ENCODE assay signal across 8 cellular contexts in genomic region chr10:96863922-96864543, GRCh38. TPM values are rescaled to one million over a fixed set of nuclear protein-coding genes. Genes with fewer than 3 reads are reported as not detected.
DNase-seq lines count a peak whose midpoint lies in the region; ATAC-seq and TF ChIP-seq lines count a peak whose summit lies in the region.

No MANE protein-coding gene starts in this region.

- H3K4me1 Mint-ChIP-seq in CD4-positive, CD25-positive, alpha-beta regulatory T cell, result peaks cover 25 to 71% (median 50%) of the 10 kb centered on the region in 4 donors
- peaks cover 47 to 82% (median 57%) of the 10 kb centered on the region in 3 donors for H3K4me1 Mint-ChIP-seq in naive B cell
- H3K4me1 Mint-ChIP-seq in naive thymus-derived CD4-positive, alpha-beta T cell, result peaks cover 17 to 63% (median 58%) of the 10 kb centered on the region in 7 donors
- H3K4me1 Mint-ChIP-seq in CD4-positive, alpha-beta memory T cell, result peaks cover 37 to 66% (median 52%) of the 10 kb centered on the region in 4 donors

- no peaks in the 10 kb centered on the region for H3K27me3 ChIP-seq in CD4-positive, CD25-positive, alpha-beta regulatory T cell (ENCODE audit: control insufficient read depth, insufficient read depth, low read length)
- H3K27me3 ChIP-seq in naive thymus-derived CD4-positive, alpha-beta T cell (ENCODE audit: control insufficient read depth in 2 of 2, insufficient read depth in 2 of 2, low read length in 2 of 2), result no peaks in the 10 kb centered on the region
- no peaks in the 10 kb centered on the region for H3K27me3 ChIP-seq in CD4-positive, alpha-beta memory T cell (ENCODE audit: insufficient read depth, low read length)

- peak; percentile 56 to 62 for ATAC-seq in CD4-positive, CD25-positive, alpha-beta regulatory T cell (ENCODE audit: low read depth in 2 of 2)
- peak; percentile 60 for ATAC-seq in GM19372 (IDR thresholded peaks at IDR 0.05; ENCODE audit: low read depth, unreplicated experiment)
- ATAC-seq in naive B cell (ENCODE audit: low read depth in 2 of 2), result no peak
- ATAC-seq in GM21576 (IDR thresholded peaks at IDR 0.05; ENCODE audit: unreplicated experiment), result no peak
- no peak for ATAC-seq in naive thymus-derived CD4-positive, alpha-beta T cell

- peaks cover 22% of the 10 kb centered on the region for H3K36me3 Mint-ChIP-seq in CD4-positive, CD25-positive, alpha-beta regulatory T cell
- peaks cover 0 to 4% of the 10 kb centered on the region in 2 donors for H3K36me3 Mint-ChIP-seq in naive B cell
- peaks cover 3 to 39% (median 11%) of the 10 kb centered on the region in 5 donors for H3K36me3 Mint-ChIP-seq in naive thymus-derived CD4-positive, alpha-beta T cell
- peaks cover 34 to 35% of the 10 kb centered on the region in 2 donors for H3K36me3 Mint-ChIP-seq in CD4-positive, alpha-beta memory T cell

- peak overlapping the region in 2 of 4 donors; percentile 12 to 22 for H3K4me3 Mint-ChIP-seq in CD4-positive, CD25-positive, alpha-beta regulatory T cell
- H3K4me3 Mint-ChIP-seq in naive B cell, result peak overlapping the region in 1 of 8 donors; percentile 59
- no peak overlapping the region for H3K4me3 Mint-ChIP-seq in naive thymus-derived CD4-positive, alpha-beta T cell
- H3K4me3 Mint-ChIP-seq in CD4-positive, alpha-beta memory T cell, result peak overlapping the region in 1 of 8 donors; percentile 21

- no peak for TF ChIP-seq CTCF in astrocyte of the spinal cord (IDR thresholded peaks at IDR 0.05; ENCODE audit: low read depth, low read length)

- H3K9me3 Mint-ChIP-seq in CD4-positive, CD25-positive, alpha-beta regulatory T cell, result no peaks in the 10 kb centered on the region
- H3K9me3 Mint-ChIP-seq in naive B cell, result no peaks in the 10 kb centered on the region
- no peaks in the 10 kb centered on the region for H3K9me3 Mint-ChIP-seq in naive thymus-derived CD4-positive, alpha-beta T cell
- H3K9me3 Mint-ChIP-seq in CD4-positive, alpha-beta memory T cell, result no peaks in the 10 kb centered on the region

- H3K27ac Mint-ChIP-seq in CD4-positive, CD25-positive, alpha-beta regulatory T cell, result peak overlapping the region in 2 of 3 donors; percentile 56 to 76
- peak overlapping the region in 4 of 6 donors; percentile 11 to 66 (median 38) for H3K27ac Mint-ChIP-seq in naive B cell
- peak overlapping the region in 1 of 9 donors; percentile 59 for H3K27ac Mint-ChIP-seq in naive thymus-derived CD4-positive, alpha-beta T cell
- H3K27ac Mint-ChIP-seq in CD4-positive, alpha-beta memory T cell, result peak overlapping the region in 1 of 7 donors; percentile 47

- in situ Hi-C loops in astrocyte of the spinal cord (cut with HindIII; ENCODE audit: low sequenced_read_pairs), result no loop called here

- intact Hi-C loops in naive thymus-derived CD4-positive, alpha-beta T cell (cut with micrococcal nuclease), result no loop called here
- intact Hi-C loops in CD4-positive, alpha-beta memory T cell (cut with micrococcal nuclease), result no loop called here

- H3K27ac ChIP-seq in CD4-positive, CD25-positive, alpha-beta regulatory T cell (ENCODE audit: insufficient read depth, low read length, poor library complexity, severe bottlenecking), result no peak overlapping the region
- no peak overlapping the region for H3K27ac ChIP-seq in naive thymus-derived CD4-positive, alpha-beta T cell (ENCODE audit: low read depth, low read length)
- H3K27ac ChIP-seq in CD4-positive, alpha-beta memory T cell (ENCODE audit: low read depth, low read length), result no peak overlapping the region

- CTCF ChIA-PET in naive thymus-derived CD4-positive, alpha-beta T cell (lab: Charles Lee), result no interaction called here
- CTCF ChIA-PET in CD4-positive, alpha-beta memory T cell (lab: Charles Lee; ENCODE audit: partially characterized antibody), result interaction anchor here (0.8 kb wide), 1 partner anchor 34 kb away, joined by 3 read pairs; no protein-coding TSS in a partner anchor

- H3K4me3 ChIP-seq in CD4-positive, CD25-positive, alpha-beta regulatory T cell (ENCODE audit: low read depth, low read length), result peak overlapping the region; percentile 12
- H3K4me3 ChIP-seq in astrocyte of the spinal cord (ENCODE audit: low read depth, low read length), result no peak overlapping the region
- H3K4me3 ChIP-seq in naive thymus-derived CD4-positive, alpha-beta T cell (ENCODE audit: low read length), result no peak overlapping the region
- no peak overlapping the region for H3K4me3 ChIP-seq in CD4-positive, alpha-beta memory T cell (ENCODE audit: low read length in 2 of 2)

- no peak for TF ChIP-seq RAD21 in Ishikawa (IDR thresholded peaks at IDR 0.05; ENCODE audit: low read depth)

- peak in 1 of 3 donors; percentile 34 for DNase-seq in CD4-positive, CD25-positive, alpha-beta regulatory T cell
- DNase-seq in astrocyte of the spinal cord (ENCODE audit: low read depth, low spot score) (peak; percentile 28), naive B cell (no peak)
- no peak for DNase-seq in naive thymus-derived CD4-positive, alpha-beta T cell
- DNase-seq in CD4-positive, alpha-beta memory T cell, result no peak

- H3K9me3 ChIP-seq in CD4-positive, CD25-positive, alpha-beta regulatory T cell (ENCODE audit: control insufficient read depth in 2 of 2, low read length in 2 of 2), result no peaks in the 10 kb centered on the region
- H3K9me3 ChIP-seq in naive thymus-derived CD4-positive, alpha-beta T cell (ENCODE audit: control insufficient read depth in 2 of 3, low read length in 3 of 3), result no peaks in the 10 kb centered on the region
- H3K9me3 ChIP-seq in CD4-positive, alpha-beta memory T cell (ENCODE audit: control insufficient read depth in 1 of 2, low read length in 2 of 2), result no peaks in the 10 kb centered on the region

- POLR2A ChIA-PET in naive thymus-derived CD4-positive, alpha-beta T cell (lab: Charles Lee), result interaction anchor here (0.6 kb wide), 1 partner anchor 131 kb away, joined by 3 read pairs; no protein-coding TSS in a partner anchor
- POLR2A ChIA-PET in CD4-positive, alpha-beta memory T cell (lab: Charles Lee; ENCODE audit: partially characterized antibody), result no interaction called here

- peaks cover 9% of the 10 kb centered on the region for H3K36me3 ChIP-seq in CD4-positive, CD25-positive, alpha-beta regulatory T cell (ENCODE audit: control insufficient read depth, insufficient read depth, low read length)
- H3K36me3 ChIP-seq in naive thymus-derived CD4-positive, alpha-beta T cell (ENCODE audit: control insufficient read depth in 2 of 3, insufficient read depth in 3 of 3, low read length in 3 of 3), result peaks cover 0 to 13% (median 0%) of the 10 kb centered on the region in 3 experiments
- H3K36me3 ChIP-seq in CD4-positive, alpha-beta memory T cell (ENCODE audit: insufficient read depth, low read length), result peaks cover 4% of the 10 kb centered on the region

- peaks cover 11% of the 10 kb centered on the region for H3K4me1 ChIP-seq in CD4-positive, CD25-positive, alpha-beta regulatory T cell (ENCODE audit: control insufficient read depth, insufficient read depth, low read length, poor library complexity, severe bottlenecking)
- H3K4me1 ChIP-seq in naive thymus-derived CD4-positive, alpha-beta T cell (ENCODE audit: control insufficient read depth in 2 of 2, insufficient read depth in 2 of 2, low read length in 2 of 2), result no peaks in the 10 kb centered on the region
- peaks cover 13% of the 10 kb centered on the region for H3K4me1 ChIP-seq in CD4-positive, alpha-beta memory T cell (ENCODE audit: insufficient read depth, low read length)

- no peak for TF ChIP-seq EP300 in Ishikawa (IDR thresholded peaks at IDR 0.05; ENCODE audit: borderline replicate concordance)

- no peaks in the 10 kb centered on the region for H3K27me3 Mint-ChIP-seq in CD4-positive, CD25-positive, alpha-beta regulatory T cell
- H3K27me3 Mint-ChIP-seq in naive B cell, result no peaks in the 10 kb centered on the region
- no peaks in the 10 kb centered on the region for H3K27me3 Mint-ChIP-seq in naive thymus-derived CD4-positive, alpha-beta T cell
- H3K27me3 Mint-ChIP-seq in CD4-positive, alpha-beta memory T cell, result no peaks in the 10 kb centered on the region

TF ChIP-seq in Ishikawa, 13 proteins besides CTCF, POLR2A, EP300 and RAD21:
- TF ChIP-seq CEBPB (IDR thresholded peaks at IDR 0.05) (no peak), TEAD4 (IDR thresholded peaks at IDR 0.05) (peak; percentile 21; the same call in 1 of the 2 replicates)

RNA-seq across cellular contexts. Expression of gene LCOR, which starts 31.9 kb away (rescaled TPM):
- total RNA-seq in CD4-positive, CD25-positive, alpha-beta regulatory T cell, result 63.1 TPM
- polyA plus RNA-seq in CD4-positive, CD25-positive, alpha-beta regulatory T cell, result 10 to 100 TPM; 12.7 to 17.7 (median 16.3) TPM
- 10 to 100 TPM; 26.7 to 68.2 (median 47.2) TPM for polyA plus RNA-seq in naive B cell (ENCODE audit: low read depth in 6 of 6)
- total RNA-seq in naive thymus-derived CD4-positive, alpha-beta T cell, result 10 to 100 TPM; 25.3 to 55.9 (median 51.8) TPM
- 10 to 100 TPM; 26.8 to 27.1 TPM for polyA plus RNA-seq in naive thymus-derived CD4-positive, alpha-beta T cell
- 10 to 100 TPM; 44.1 to 44.9 TPM for total RNA-seq in CD4-positive, alpha-beta memory T cell
- 10 to 100 TPM; 15.0 to 21.1 TPM for polyA plus RNA-seq in CD4-positive, alpha-beta memory T cell

Comparison
In these comparisons a context has a peak if more than half of its experiments do, and no peak if none do; other contexts are left out.
1. ATAC-seq: peak in CD4-positive, CD25-positive, alpha-beta regulatory T cell (2 of 2) and GM19372 (single experiment); none in naive B cell (0 of 2), GM21576 (single experiment) and naive thymus-derived CD4-positive, alpha-beta T cell (single experiment).